In genomic region chr13:80001510-80001842, GRCh38 we compare ENCODE assay signal across 16 cellular contexts.
DNase-seq lines count a peak whose midpoint lies in the region; FAIRE-seq and TF ChIP-seq lines count a peak whose summit lies in the region.
"Had no signal": no experiment of that assay in that cellular context is flagged by ENCODE, and none has a peak within 500 bp of the region (broad histone marks: within the 10 kb centered on the region; RNA-seq: fewer than 3 reads in every experiment).

No MANE protein-coding gene starts in this region.

- no peak for TF ChIP-seq POLR2A in H1 (IDR thresholded peaks at IDR 0.05; ENCODE audit: control extremely low read depth in 1 of 2, low read depth in 2 of 2, low read length in 2 of 2)

- DNase-seq in G401 (ENCODE audit: low spot score), result peak; percentile 70
- DNase-seq in astrocyte (ENCODE audit: low read depth), result no peak
- no peak for DNase-seq in H1 (ENCODE audit: low read depth in 1 of 2, low spot score in 2 of 2)
- DNase-seq in neural progenitor cell (ENCODE audit: low spot score), result no peak
- DNase-seq in NCI-H526 treated with DMSO at 0.1 percent for 48 hours (lab: John Stamatoyannopoulos, UW), result no peak
- no peak for DNase-seq in GOT3 (lab: John Stamatoyannopoulos, UW)
- DNase-seq in frontal cortex (ENCODE audit: low spot score in 2 of 2), result no peak
- DNase-seq in activated T-cell treated with anti-CD3 and anti-CD28 coated beads, Interleukin-2, amount 50 U/mL, for 24 hours, result no peak
- DNase-seq: BE2C; CD4-positive, alpha-beta T cell; EL; MG63; NCI-H1092; NCI-H510A treated with DMSO at 0.1 percent for 48 hours had no signal

- no peaks in the 10 kb centered on the region for H3F3A ChIP-seq in neural progenitor cell (ENCODE audit: low read depth)

- no peak overlapping the region for H2BK120ac ChIP-seq in H1 (replicated peaks; ENCODE audit: low read depth, low read length)

- H2BK5ac ChIP-seq in H1 (ENCODE audit: low read depth, low read length), result no peak overlapping the region

- no peaks in the 10 kb centered on the region for H3K79me2 ChIP-seq in astrocyte (ENCODE audit: insufficient read depth, low read length)
- H3K79me2 ChIP-seq in H1 (ENCODE audit: control insufficient read depth in 1 of 2, insufficient read depth in 2 of 2, low read length in 2 of 2), result no peaks in the 10 kb centered on the region
- H3K79me2 ChIP-seq in neural progenitor cell (ENCODE audit: low read depth), result no peaks in the 10 kb centered on the region

- H4K20me1 ChIP-seq in astrocyte (ENCODE audit: insufficient read depth, low read length) (no peaks in the 10 kb centered on the region), H1 (replicated peaks in 1 of 2; ENCODE audit: control insufficient read depth in 1 of 2, insufficient read depth in 2 of 2, low read length in 2 of 2) (no peaks in the 10 kb centered on the region), neural progenitor cell (ENCODE audit: low read depth) (no peaks in the 10 kb centered on the region)

- TF ChIP-seq RAD21 in H1 (IDR thresholded peaks at IDR 0.05 in 1 of 2, conservative IDR thresholded peaks at IDR 0.05 in 1 of 2; ENCODE audit: low read depth in 2 of 2, low read length in 2 of 2), result no peak

- no peak for TF ChIP-seq EP300 in H1 (IDR thresholded peaks at IDR 0.05; ENCODE audit: borderline replicate concordance in 1 of 2, low read depth in 2 of 2, low read length in 2 of 2)

- no peak overlapping the region for H2AFZ ChIP-seq in astrocyte (ENCODE audit: low read depth, low read length)
- H2AFZ ChIP-seq in H1 (ENCODE audit: low read length), result peak overlapping the region; percentile 36; the same call in 1 of the 2 replicates
- no peak overlapping the region for H2AFZ ChIP-seq in neural progenitor cell (replicated peaks)

- H2BK15ac ChIP-seq in H1 (ENCODE audit: low read length), result no peak overlapping the region

- H3K4me2 ChIP-seq in astrocyte (ENCODE audit: low read length) (no peak overlapping the region), H1 (ENCODE audit: insufficient read depth in 1 of 2, low read depth in 2 of 2, low read length in 2 of 2) (no peak overlapping the region), neural progenitor cell (no peak overlapping the region)
- H3K4me2 ChIP-seq: KMS-11 had no signal

- FAIRE-seq in astrocyte (lab: Jason Lieb, UNC) (peak; percentile 39), H1 (lab: Jason Lieb, UNC) (no peak), frontal cortex (lab: Jason Lieb, UNC) (no peak)

- H3K27ac Mint-ChIP-seq in astrocyte (ENCODE audit: unreplicated experiment) (no peak overlapping the region), neural progenitor cell (peak overlapping the region; percentile 59)
- no peak overlapping the region for H3K27ac Mint-ChIP-seq in activated T-cell treated with anti-CD3 and anti-CD28 coated beads, Interleukin-2, amount 50 U/mL, for 24 hours
- H3K27ac Mint-ChIP-seq: CD4-positive, alpha-beta T cell had no signal

- POLR2A ChIA-PET in H1 (lab: Charles Lee; ENCODE audit: partially characterized antibody), result no interaction called here

- no peak overlapping the region for H4K5ac ChIP-seq in H1 (ENCODE audit: insufficient read length, low read depth, low read length)

- no peaks in the 10 kb centered on the region for H3K36me3 Mint-ChIP-seq in astrocyte (ENCODE audit: low read depth, unreplicated experiment)
- peaks cover 4% of the 10 kb centered on the region for H3K36me3 Mint-ChIP-seq in neural progenitor cell
- H3K36me3 Mint-ChIP-seq in activated T-cell treated with anti-CD3 and anti-CD28 coated beads, Interleukin-2, amount 50 U/mL, for 24 hours (ENCODE audit: low read depth), result no peaks in the 10 kb centered on the region

- H2BK20ac ChIP-seq in H1 (ENCODE audit: low read length), result no peak overlapping the region

- peaks cover 8% of the 10 kb centered on the region for H3K4me1 ChIP-seq in astrocyte (ENCODE audit: insufficient read depth, low read length)
- no peaks in the 10 kb centered on the region for H3K4me1 ChIP-seq in H1 (replicated peaks in 1 of 4; ENCODE audit: control insufficient read depth in 3 of 4, insufficient read depth in 4 of 4, low read length in 3 of 4)
- no peaks in the 10 kb centered on the region for H3K4me1 ChIP-seq in neural progenitor cell
- H3K4me1 ChIP-seq: BE2C had no signal

- H2AK5ac ChIP-seq in H1 (ENCODE audit: low read depth, low read length), result no peak overlapping the region

- CTCF ChIA-PET in H1 (lab: Charles Lee; ENCODE audit: partially characterized antibody), result interaction anchor here (1.4 kb wide), 2 partner anchors 11 to 28 kb away, joined by 5 read pairs; no protein-coding TSS in a partner anchor

- no peak overlapping the region for H3K18ac ChIP-seq in H1 (ENCODE audit: extremely low read depth, low read length)

- no peak overlapping the region for H3K23ac ChIP-seq in H1 (ENCODE audit: insufficient read length)

- TF ChIP-seq CTCF in astrocyte (IDR thresholded peaks at IDR 0.05; ENCODE audit: insufficient read depth, low read depth, low read length) (no peak), H1 (IDR thresholded peaks at IDR 0.05; ENCODE audit: control extremely low read depth in 1 of 3, insufficient read depth in 1 of 3, low read depth in 1 of 3, low read length in 3 of 3) (no peak), neural progenitor cell (IDR thresholded peaks at IDR 0.05) (no peak)

- H3K9ac ChIP-seq in astrocyte (ENCODE audit: low read length), result no peak overlapping the region
- H3K9ac ChIP-seq in H1 (replicated peaks in 1 of 4; ENCODE audit: extremely low read depth in 1 of 4, low read depth in 3 of 4, low read length in 3 of 4), result no peak overlapping the region
- H3K9ac ChIP-seq in neural progenitor cell, result no peak overlapping the region
- H3K9ac ChIP-seq: KMS-11 had no signal

- H3K4me1 Mint-ChIP-seq in astrocyte (ENCODE audit: low read depth, unreplicated experiment), result peaks cover 6% of the 10 kb centered on the region
- peaks cover 16% of the 10 kb centered on the region for H3K4me1 Mint-ChIP-seq in neural progenitor cell
- no peaks in the 10 kb centered on the region for H3K4me1 Mint-ChIP-seq in activated T-cell treated with anti-CD3 and anti-CD28 coated beads, Interleukin-2, amount 50 U/mL, for 24 hours (ENCODE audit: low read depth)

- H3K4me3 Mint-ChIP-seq in astrocyte (ENCODE audit: unreplicated experiment) (no peak overlapping the region), neural progenitor cell (no peak overlapping the region)
- no peak overlapping the region for H3K4me3 Mint-ChIP-seq in activated T-cell treated with anti-CD3 and anti-CD28 coated beads, Interleukin-2, amount 50 U/mL, for 24 hours
- H3K4me3 Mint-ChIP-seq: CD4-positive, alpha-beta T cell had no signal

- no peaks in the 10 kb centered on the region for H3K27me3 ChIP-seq in astrocyte (ENCODE audit: insufficient read depth, low read length)
- H3K27me3 ChIP-seq in H1 (replicated peaks in 1 of 4; ENCODE audit: control insufficient read depth in 3 of 4, extremely low read depth in 1 of 4, insufficient read depth in 3 of 4, low read length in 3 of 4), result no peaks in the 10 kb centered on the region
- H3K27me3 ChIP-seq in neural progenitor cell, result no peaks in the 10 kb centered on the region
- H3K27me3 ChIP-seq: BE2C, MG63 had no signal

- H3K27me3 Mint-ChIP-seq in astrocyte (ENCODE audit: low read depth, unreplicated experiment) (no peaks in the 10 kb centered on the region), neural progenitor cell (ENCODE audit: insufficient read depth, low read depth) (no peaks in the 10 kb centered on the region)
- no peaks in the 10 kb centered on the region for H3K27me3 Mint-ChIP-seq in activated T-cell treated with anti-CD3 and anti-CD28 coated beads, Interleukin-2, amount 50 U/mL, for 24 hours
- H3K27me3 Mint-ChIP-seq: CD4-positive, alpha-beta T cell had no signal

- no peaks in the 10 kb centered on the region for H3K23me2 ChIP-seq in H1 (ENCODE audit: low read depth, low read length)

- in situ Hi-C loops in G401 (cut with HindIII; ENCODE audit: low sequenced_read_pairs), result no loop called here

- H3K36me3 ChIP-seq in astrocyte (ENCODE audit: insufficient read depth, low read length), result no peaks in the 10 kb centered on the region
- H3K36me3 ChIP-seq in H1 (ENCODE audit: control insufficient read depth in 2 of 4, insufficient read depth in 4 of 4, low read length in 3 of 4), result no peaks in the 10 kb centered on the region
- H3K36me3 ChIP-seq in neural progenitor cell, result no peaks in the 10 kb centered on the region
- H3K36me3 ChIP-seq: BE2C, MG63 had no signal

- H4K8ac ChIP-seq in H1 (ENCODE audit: extremely low read depth, insufficient read depth, low read length), result no peak overlapping the region

- H3K79me1 ChIP-seq in H1 (ENCODE audit: low read depth, low read length), result no peaks in the 10 kb centered on the region

- no peak overlapping the region for H3K4me3 ChIP-seq in astrocyte (ENCODE audit: insufficient read depth, low read depth, low read length)
- no peak overlapping the region for H3K4me3 ChIP-seq in H1 (ENCODE audit: extremely low read depth in 1 of 4, insufficient read depth in 2 of 4, low read depth in 3 of 4, low read length in 4 of 4)
- H3K4me3 ChIP-seq in neural progenitor cell, result no peak overlapping the region
- H3K4me3 ChIP-seq: MG63 had no signal

- H4K91ac ChIP-seq in H1 (replicated peaks; ENCODE audit: insufficient read length, low read length), result no peak overlapping the region

- H3K9me3 ChIP-seq in astrocyte (ENCODE audit: insufficient read depth, low read depth, low read length), result no peaks in the 10 kb centered on the region
- H3K9me3 ChIP-seq in H1 (ENCODE audit: insufficient read depth in 2 of 2, low read depth in 1 of 2, low read length in 1 of 2), result no peaks in the 10 kb centered on the region
- no peaks in the 10 kb centered on the region for H3K9me3 ChIP-seq in neural progenitor cell (ENCODE audit: low read depth)
- H3K9me3 ChIP-seq: BE2C, MG63 had no signal

- H3K4ac ChIP-seq in H1 (replicated peaks; ENCODE audit: insufficient read length, low read depth, low read length), result no peak overlapping the region

- no peak overlapping the region for H3K14ac ChIP-seq in H1 (ENCODE audit: insufficient read length)

- no peak overlapping the region for H2BK12ac ChIP-seq in H1 (ENCODE audit: low read depth, low read length)

- H3K27ac ChIP-seq in astrocyte (ENCODE audit: low read depth, low read length) (no peak overlapping the region), H1 (ENCODE audit: low read depth, low read length) (no peak overlapping the region), neural progenitor cell (no peak overlapping the region)
- H3K27ac ChIP-seq: 22Rv1, KMS-11 had no signal

- H3K9me3 Mint-ChIP-seq in astrocyte (ENCODE audit: unreplicated experiment) (peaks cover 2% of the 10 kb centered on the region), neural progenitor cell (peaks cover 16% of the 10 kb centered on the region)
- peaks cover 3% of the 10 kb centered on the region for H3K9me3 Mint-ChIP-seq in activated T-cell treated with anti-CD3 and anti-CD28 coated beads, Interleukin-2, amount 50 U/mL, for 24 hours
- H3K9me3 Mint-ChIP-seq: CD4-positive, alpha-beta T cell had no signal

- H3K56ac ChIP-seq in H1 (replicated peaks; ENCODE audit: insufficient read length, low read depth, low read length), result no peak overlapping the region

TF ChIP-seq in H1, 55 proteins besides CTCF, POLR2A, EP300 and RAD21:
- TF ChIP-seq CREB1 (IDR thresholded peaks at IDR 0.05) (no peak), SAP30 (IDR thresholded peaks at IDR 0.05; ENCODE audit: insufficient read depth, insufficient replicate concordance, low read length) (no peak), BCL11A (IDR thresholded peaks at IDR 0.05; ENCODE audit: low read depth in 2 of 2, low read length in 2 of 2) (no peak), GTF2F1 (IDR thresholded peaks at IDR 0.05; ENCODE audit: borderline replicate concordance, low read depth, low read length) (no peak)
